ENCODE assay signal across 8 cellular contexts in genomic region chr6:159008656-159009288, GRCh38. TPM values are rescaled to one million over a fixed set of nuclear protein-coding genes. Genes with fewer than 3 reads are reported as not detected.
DNase-seq lines count a peak whose midpoint lies in the region; ATAC-seq and TF ChIP-seq lines count a peak whose summit lies in the region.

No MANE protein-coding gene starts in this region.

- no peak for TF ChIP-seq POLR2A in breast epithelium (IDR thresholded peaks at IDR 0.05)

- H3K27me3 Mint-ChIP-seq in memory B cell, result no peaks in the 10 kb centered on the region

- H3K27ac Mint-ChIP-seq in memory B cell, result peak overlapping the region; percentile 69

- H3K9me3 ChIP-seq in breast epithelium, result no peaks in the 10 kb centered on the region

- no peaks in the 10 kb centered on the region for H3K27me3 ChIP-seq in breast epithelium

- peaks cover 33% of the 10 kb centered on the region for H3K4me1 Mint-ChIP-seq in memory B cell

- no peak overlapping the region for H3K27ac ChIP-seq in breast epithelium

- peak overlapping the region; percentile 65 for H3K4me3 Mint-ChIP-seq in memory B cell

- peak in 2 of 3 donors; percentile 37 to 42 for TF ChIP-seq CTCF in breast epithelium (IDR thresholded peaks at IDR 0.05)

- H3K4me1 ChIP-seq in breast epithelium, result no peaks in the 10 kb centered on the region

- intact Hi-C loops in breast epithelium (cut with DNase I; ENCODE audit: low total_unique reads), result no loop called here

- H3K9me3 Mint-ChIP-seq in memory B cell, result no peaks in the 10 kb centered on the region

- no peak overlapping the region for H3K4me3 ChIP-seq in breast epithelium

- peak; percentile 71 for ATAC-seq in memory B cell (ENCODE audit: low read depth)

- no peaks in the 10 kb centered on the region for H3K36me3 ChIP-seq in breast epithelium

- DNase-seq in SIG-M5 treated with dmso at 0.1 percent for 504 hours (lab: John Stamatoyannopoulos, UW; ENCODE audit: unreplicated experiment) (peak; percentile 34), SIG-M5 (lab: John Stamatoyannopoulos, UW) (no peak), H4 (ENCODE audit: low spot score) (peak; percentile 9), NCI-H526 treated with DMSO at 0.1 percent for 48 hours (lab: John Stamatoyannopoulos, UW) (peak; percentile 42), breast epithelium (ENCODE audit: low spot score in 2 of 2) (no peak), memory B cell (ENCODE audit: low spot score in 2 of 2) (peak; percentile 21 to 58), foreskin melanocyte (no peak)
- no peak for DNase-seq in effector CD8-positive, alpha-beta T cell (lab: John Stamatoyannopoulos, UW)

- peaks cover 4% of the 10 kb centered on the region for H3K36me3 Mint-ChIP-seq in memory B cell

RNA-seq across cellular contexts. Expression of gene RSPH3, which starts 8.8 kb away (rescaled TPM):
- total RNA-seq in H4 (2014; rRNA removed; shearing (Covaris generic)), result 1.3 and 2.1 TPM in 2 replicates
- total RNA-seq in breast epithelium, result 10 to 100 TPM in 1 of 3 donors, 1 to 10 TPM in 2; 9.4 to 14.9 (median 9.5) TPM

RNA-seq across cellular contexts. Expression of gene TAGAP, which starts 36.0 kb away (rescaled TPM):
- not detected in 2 replicates for total RNA-seq in H4 (2014; rRNA removed; shearing (Covaris generic))
- total RNA-seq in breast epithelium, result 1 to 10 TPM; 2.9 to 4.2 (median 4.1) TPM

Comparison
In these comparisons a context has a peak if more than half of its experiments do, and no peak if none do; other contexts are left out.
1. DNase-seq: peak in SIG-M5 treated with dmso at 0.1 percent for 504 hours (single experiment), H4 (single experiment), NCI-H526 treated with DMSO at 0.1 percent for 48 hours (single experiment) and memory B cell (2 of 2); none in SIG-M5 (single experiment), breast epithelium (0 of 2), foreskin melanocyte (single experiment) and effector CD8-positive, alpha-beta T cell (single experiment).